In the genomic region with DNA sequence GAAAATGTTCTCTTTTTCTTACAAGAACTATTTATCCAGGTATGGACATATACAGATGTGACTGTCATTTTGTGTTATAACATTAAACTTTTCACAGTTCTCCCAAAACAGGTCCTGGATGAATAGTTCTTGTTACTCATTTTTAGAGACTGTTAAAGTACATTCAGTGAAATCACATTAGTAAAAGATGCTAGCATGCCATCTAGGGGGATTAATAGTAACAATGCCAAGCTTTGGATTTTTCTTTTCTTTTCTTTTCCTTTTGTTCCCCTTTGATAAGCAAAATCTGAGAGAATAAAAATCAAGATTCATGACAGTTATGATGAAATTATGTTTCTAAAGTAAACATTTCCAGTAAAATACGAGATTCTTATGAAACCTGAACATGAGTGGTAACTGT, we compare ENCODE assay signal across 30 cellular contexts. TPM values are rescaled to one million over a fixed set of nuclear protein-coding genes. Genes with fewer than 3 reads are reported as not detected.
DNase-seq lines count a peak whose midpoint lies in the region; ATAC-seq and TF ChIP-seq lines count a peak whose summit lies in the region.
"Had no signal": no experiment of that assay in that cellular context is flagged by ENCODE, and none has a peak within 500 bp of the region (broad histone marks: within the 10 kb centered on the region; RNA-seq: fewer than 3 reads in every experiment).

No MANE protein-coding gene starts in this region.

- H3K27ac Mint-ChIP-seq in activated naive CD4-positive, alpha-beta T cell treated with anti-CD3 and anti-CD28 coated beads, Interleukin-2, amount 10 ng/mL, durations not matched to agents 7 days and 5 days = peak overlapping the region; percentile 81
- H3K27ac Mint-ChIP-seq in chondrocyte (ENCODE audit: unreplicated experiment) = no peak overlapping the region
- H3K27ac Mint-ChIP-seq: IgD-negative memory B cell; natural killer cell treated with Interleukin-12 subunit alpha and Interleukin-12 subunit beta and Interleukin-15 and Interleukin-18, amount 100 ng/mL, for 72 hours; stimulated activated memory B cell treated with anti-CD40 and anti-IgM and Interleukin-4, amounts not matched to agents 10 μg/mL and 1 μg/mL and 100 μg/mL, for 72 hours had no signal

- ATAC-seq in aorta (ENCODE audit: low FRiP score) = no peak
- ATAC-seq: left lung; natural killer cell treated with Interleukin-12 subunit alpha and Interleukin-12 subunit beta and Interleukin-15 and Interleukin-18, amount 100 ng/mL, for 72 hours; Right ventricle myocardium inferior; stimulated activated memory B cell treated with anti-CD40 and anti-IgM and Interleukin-4, amounts not matched to agents 10 μg/mL and 1 μg/mL and 100 μg/mL, for 72 hours had no signal

- CTCF ChIA-PET in activated naive CD4-positive, alpha-beta T cell treated with anti-CD3 and anti-CD28 coated beads, Interleukin-2, amount 10 ng/mL, durations not matched to agents 7 days and 5 days (lab: Charles Lee) = interaction anchor here (0.6 to 1.6 kb wide), 8 partner anchors 8 to 78 kb away, joined by 3 to 6 read pairs (median 3); partner anchors contain the start of genes ODR4 and TPR

- no peak overlapping the region for H2AK5ac ChIP-seq in mesendoderm (ENCODE audit: low read length)

- H3K4me2 ChIP-seq in mesendoderm (ENCODE audit: low read length) = no peak overlapping the region

- no peak overlapping the region for H2BK15ac ChIP-seq in mesendoderm (replicated peaks; ENCODE audit: low read depth)

- no peak overlapping the region for H2BK120ac ChIP-seq in mesendoderm (ENCODE audit: low read depth, low read length)

- H3K27me3 ChIP-seq in aorta (ENCODE audit: control insufficient read depth in 1 of 2, insufficient read depth in 2 of 2, low read length in 1 of 2) = no peaks in the 10 kb centered on the region
- H3K27me3 ChIP-seq in mesendoderm (ENCODE audit: insufficient read depth, low read length, poor library complexity) = no peaks in the 10 kb centered on the region
- H3K27me3 ChIP-seq: left lung, spleen, suprapubic skin had no signal

- H2BK5ac ChIP-seq in mesendoderm (ENCODE audit: low read length) = no peak overlapping the region

- H3K56ac ChIP-seq in mesendoderm (ENCODE audit: low read length) = no peak overlapping the region

- H3K9ac ChIP-seq in mesendoderm (ENCODE audit: low read length) = no peak overlapping the region

- no peak overlapping the region for H3K27ac ChIP-seq in aorta (ENCODE audit: low read depth in 1 of 2, low read length in 2 of 2)
- H3K27ac ChIP-seq in mesendoderm (ENCODE audit: low read depth, low read length) = no peak overlapping the region
- H3K27ac ChIP-seq: left lung, spleen, suprapubic skin had no signal

- H3K36me3 ChIP-seq in aorta (ENCODE audit: control insufficient read depth in 1 of 2, insufficient read depth in 2 of 2, low read length in 1 of 2) = no peaks in the 10 kb centered on the region
- no peaks in the 10 kb centered on the region for H3K36me3 ChIP-seq in mesendoderm (ENCODE audit: control insufficient read depth, insufficient read depth, low read length)
- H3K36me3 ChIP-seq: left lung, spleen, suprapubic skin had no signal

- peak overlapping the region; percentile 59 for H3K4me3 Mint-ChIP-seq in activated naive CD4-positive, alpha-beta T cell treated with anti-CD3 and anti-CD28 coated beads, Interleukin-2, amount 10 ng/mL, durations not matched to agents 7 days and 5 days
- no peak overlapping the region for H3K4me3 Mint-ChIP-seq in chondrocyte (ENCODE audit: unreplicated experiment)
- H3K4me3 Mint-ChIP-seq: activated T-cell treated with anti-CD3 and anti-CD28 coated beads, Interleukin-2, amount 50 U/mL, for 4 hours; IgD-negative memory B cell; natural killer cell treated with Interleukin-12 subunit alpha and Interleukin-12 subunit beta and Interleukin-15 and Interleukin-18, amount 100 ng/mL, for 72 hours; stimulated activated memory B cell treated with anti-CD40 and anti-IgM and Interleukin-4, amounts not matched to agents 10 μg/mL and 1 μg/mL and 100 μg/mL, for 72 hours had no signal

- 30 to 35% methylated on average over 1 of the region's 1 CpG for WGBS in aorta, 2 donors
- no CpG with 5 or more reads among the region's 1 CpG for WGBS in mesendoderm (ENCODE audit: extremely low coverage, insufficient coverage, low lambda C conversion rate)

- H3K79me2 ChIP-seq in mesendoderm (ENCODE audit: control insufficient read depth, insufficient read depth, low read length) = no peaks in the 10 kb centered on the region

- H3K4me1 Mint-ChIP-seq in activated naive CD4-positive, alpha-beta T cell treated with anti-CD3 and anti-CD28 coated beads, Interleukin-2, amount 10 ng/mL, durations not matched to agents 7 days and 5 days = peaks cover 82% of the 10 kb centered on the region
- H3K4me1 Mint-ChIP-seq in chondrocyte (ENCODE audit: low read depth) = peaks cover 3% of the 10 kb centered on the region
- H3K4me1 Mint-ChIP-seq: IgD-negative memory B cell; stimulated activated memory B cell treated with anti-CD40 and anti-IgM and Interleukin-4, amounts not matched to agents 10 μg/mL and 1 μg/mL and 100 μg/mL, for 72 hours had no signal

- H3K23ac ChIP-seq in mesendoderm (ENCODE audit: low read length) = no peak overlapping the region

- H4K8ac ChIP-seq in mesendoderm (ENCODE audit: low read depth, low read length) = no peak overlapping the region

- H3K4me3 ChIP-seq in aorta (ENCODE audit: low read length in 2 of 2) = no peak overlapping the region
- no peak overlapping the region for H3K4me3 ChIP-seq in mesendoderm (ENCODE audit: low read length)
- H3K4me3 ChIP-seq: left lung, spleen, suprapubic skin had no signal

- DNase-seq in activated naive CD4-positive, alpha-beta T cell treated with anti-CD3 and anti-CD28 coated beads, Interleukin-2, amount 10 ng/mL, durations not matched to agents 7 days and 5 days = no peak
- no peak for DNase-seq in activated naive CD4-positive, alpha-beta T cell (lab: John Stamatoyannopoulos, UW)
- DNase-seq in M059J (ENCODE audit: low read depth) = peak; percentile 6
- DNase-seq in chondrocyte (ENCODE audit: low spot score) = no peak
- DNase-seq in renal cortical epithelial cell (ENCODE audit: low read depth) = peak; percentile 4
- no peak for DNase-seq in aorta
- no peak for DNase-seq in mesendoderm
- DNase-seq: activated CD4-positive, CD25-positive, alpha-beta regulatory T cell; activated CD8-positive, alpha-beta memory T cell treated with anti-CD3 and anti-CD28 coated beads for 24 hours; activated T-cell treated with anti-CD3 and anti-CD28 coated beads, Interleukin-2, amount 50 U/mL, for 4 hours; C1 segment of cervical spinal cord; Calu3; effector CD4-positive, alpha-beta T cell; erythroblast; H7; left lung; MM.1S; NCI-H1417; NCI-H2081 treated with DMSO at 0.1 percent for 48 hours; NCI-H446; spleen; stimulated activated CD4-positive, alpha-beta T cell treated with anti-CD3 and anti-CD28 coated beads, Interleukin-4, amount 100 ng/mL, for 1 hour; SW 1271 had no signal

- no peak overlapping the region for H3K18ac ChIP-seq in mesendoderm (ENCODE audit: low read length)

- TF ChIP-seq CTCF in chondrocyte (IDR thresholded peaks at IDR 0.05) = peak; percentile 65

- no peaks in the 10 kb centered on the region for H3K9me3 Mint-ChIP-seq in activated naive CD4-positive, alpha-beta T cell treated with anti-CD3 and anti-CD28 coated beads, Interleukin-2, amount 10 ng/mL, durations not matched to agents 7 days and 5 days
- no peaks in the 10 kb centered on the region for H3K9me3 Mint-ChIP-seq in chondrocyte (ENCODE audit: low read depth)
- H3K9me3 Mint-ChIP-seq: activated T-cell treated with anti-CD3 and anti-CD28 coated beads, Interleukin-2, amount 50 U/mL, for 4 hours; IgD-negative memory B cell; natural killer cell treated with Interleukin-12 subunit alpha and Interleukin-12 subunit beta and Interleukin-15 and Interleukin-18, amount 100 ng/mL, for 72 hours; stimulated activated memory B cell treated with anti-CD40 and anti-IgM and Interleukin-4, amounts not matched to agents 10 μg/mL and 1 μg/mL and 100 μg/mL, for 72 hours had no signal

- H3K36me3 Mint-ChIP-seq in activated naive CD4-positive, alpha-beta T cell treated with anti-CD3 and anti-CD28 coated beads, Interleukin-2, amount 10 ng/mL, durations not matched to agents 7 days and 5 days = peaks cover 8% of the 10 kb centered on the region
- no peaks in the 10 kb centered on the region for H3K36me3 Mint-ChIP-seq in chondrocyte (ENCODE audit: low read depth)
- H3K36me3 Mint-ChIP-seq: IgD-negative memory B cell; natural killer cell treated with Interleukin-12 subunit alpha and Interleukin-12 subunit beta and Interleukin-15 and Interleukin-18, amount 100 ng/mL, for 72 hours; stimulated activated memory B cell treated with anti-CD40 and anti-IgM and Interleukin-4, amounts not matched to agents 10 μg/mL and 1 μg/mL and 100 μg/mL, for 72 hours had no signal

- intact Hi-C loops in aorta (cut with DNase I) = no loop called here

- H3K9me3 ChIP-seq in aorta (ENCODE audit: control insufficient read depth, low read length) = no peaks in the 10 kb centered on the region
- H3K9me3 ChIP-seq: left lung, spleen, suprapubic skin had no signal

- H3K79me1 ChIP-seq in mesendoderm (ENCODE audit: low read length) = no peaks in the 10 kb centered on the region

- no peaks in the 10 kb centered on the region for H3K4me1 ChIP-seq in aorta (ENCODE audit: control insufficient read depth in 1 of 2, insufficient read depth in 2 of 2, low read length in 2 of 2)
- H3K4me1 ChIP-seq in mesendoderm (ENCODE audit: control insufficient read depth, low read depth, low read length) = no peaks in the 10 kb centered on the region
- H3K4me1 ChIP-seq: left lung had no signal

- no peak overlapping the region for H3K4ac ChIP-seq in mesendoderm (ENCODE audit: low read depth, low read length)

- H4K5ac ChIP-seq in mesendoderm (ENCODE audit: low read length) = no peak overlapping the region

- no peaks in the 10 kb centered on the region for H3K27me3 Mint-ChIP-seq in activated naive CD4-positive, alpha-beta T cell treated with anti-CD3 and anti-CD28 coated beads, Interleukin-2, amount 10 ng/mL, durations not matched to agents 7 days and 5 days
- H3K27me3 Mint-ChIP-seq in chondrocyte (ENCODE audit: low read depth) = no peaks in the 10 kb centered on the region

RNA-seq across cellular contexts. Expression of gene PRG4, which starts 1.4 kb away (rescaled TPM):
- not detected in 2 replicates for total RNA-seq in M059J (2014; rRNA removed; shearing (Covaris generic))
- total RNA-seq in chondrocyte (0.10 to 0.56 TPM (median 0.15 TPM) in 3 replicates), renal cortical epithelial cell (not detected in 2 replicates), aorta (10 to 100 TPM in 1 of 2 donors, 1 to 10 TPM in 1; 4.2 to 41.7 TPM)
- polyA plus RNA-seq in aorta = under 1 TPM; 0.13 to 0.28 TPM
- polyA plus RNA-seq in mesendoderm (2013, experiment 1 of 2) = not detected
- not detected for polyA plus RNA-seq in mesendoderm (2013, experiment 2 of 2)
- total RNA-seq: cerebellum; Daoy; natural killer cell treated with Interleukin-12 subunit alpha and Interleukin-12 subunit beta and Interleukin-15 and Interleukin-18, amount 100 ng/mL, for 72 hours had no signal
- polyA plus RNA-seq: IgD-negative memory B cell had no signal

Comparison
In these comparisons a context has a peak if more than half of its experiments do, and no peak if none do; other contexts are left out.
1. DNase-seq: peak in M059J (single experiment) and renal cortical epithelial cell (single experiment); none in activated naive CD4-positive, alpha-beta T cell treated with anti-CD3 and anti-CD28 coated beads, Interleukin-2, amount 10 ng/mL, durations not matched to agents 7 days and 5 days (single experiment), activated naive CD4-positive, alpha-beta T cell (0 of 4), chondrocyte (single experiment), aorta (0 of 2) and mesendoderm (single experiment).